21 cellular contexts compared by ENCODE assay signal in genomic region chr1:226958300-226958699, GRCh38.
"Had no signal": no experiment of that assay in that cellular context is flagged by ENCODE, and none has a peak within 500 bp of the region (broad histone marks: within the 10 kb centered on the region; RNA-seq: fewer than 3 reads in every experiment).

No MANE protein-coding gene starts in this region.

- H3K27me3 ChIP-seq: gastroesophageal sphincter, pancreas, tibial artery had no signal

- H3K27me3 Mint-ChIP-seq: activated CD4-positive, alpha-beta memory T cell treated with anti-CD3 and anti-CD28 coated beads, Interleukin-2, amount 10 ng/mL, durations not matched to agents 7 days and 5 days; activated CD8-positive, alpha-beta memory T cell treated with anti-CD3 and anti-CD28 coated beads, Interleukin-2, amount 10 ng/mL, durations not matched to agents 7 days and 5 days; brain had no signal

- H3K4me3 ChIP-seq: gastroesophageal sphincter, pancreas, SK-N-MC, tibial artery had no signal

- H3K9me3 Mint-ChIP-seq: activated naive CD4-positive, alpha-beta T cell treated with anti-CD3 and anti-CD28 coated beads for 36 hours had no signal

- H3K9me3 ChIP-seq: gastroesophageal sphincter, pancreas, tibial artery had no signal

- H3K27ac Mint-ChIP-seq: activated CD4-positive, alpha-beta memory T cell treated with anti-CD3 and anti-CD28 coated beads, Interleukin-2, amount 10 ng/mL, durations not matched to agents 7 days and 5 days; activated CD8-positive, alpha-beta memory T cell treated with anti-CD3 and anti-CD28 coated beads, Interleukin-2, amount 10 ng/mL, durations not matched to agents 7 days and 5 days; activated naive CD4-positive, alpha-beta T cell treated with anti-CD3 and anti-CD28 coated beads for 36 hours; brain; T-helper 2 cell treated with Interferon-gamma antibody and Interleukin-4, amounts not matched to agents 5 μg/mL and 100 μg/mL, for 36 hours had no signal

- H3K27ac ChIP-seq: gastroesophageal sphincter, pancreas, SK-N-MC, tibial artery had no signal

- H3K4me1 Mint-ChIP-seq: activated CD4-positive, alpha-beta memory T cell treated with anti-CD3 and anti-CD28 coated beads, Interleukin-2, amount 10 ng/mL, durations not matched to agents 7 days and 5 days; activated CD8-positive, alpha-beta memory T cell treated with anti-CD3 and anti-CD28 coated beads, Interleukin-2, amount 10 ng/mL, durations not matched to agents 7 days and 5 days; brain had no signal

- FAIRE-seq: pancreas, TTC549 had no signal

- H3K4me3 Mint-ChIP-seq: activated CD4-positive, alpha-beta memory T cell treated with anti-CD3 and anti-CD28 coated beads, Interleukin-2, amount 10 ng/mL, durations not matched to agents 7 days and 5 days; activated CD8-positive, alpha-beta memory T cell treated with anti-CD3 and anti-CD28 coated beads, Interleukin-2, amount 10 ng/mL, durations not matched to agents 7 days and 5 days; activated naive CD4-positive, alpha-beta T cell treated with anti-CD3 and anti-CD28 coated beads for 36 hours; brain; T-helper 2 cell treated with Interferon-gamma antibody and Interleukin-4, amounts not matched to agents 5 μg/mL and 100 μg/mL, for 36 hours had no signal

- ATAC-seq: activated CD8-positive, alpha-beta memory T cell treated with anti-CD3 and anti-CD28 coated beads, Interleukin-2, amount 10 ng/mL, durations not matched to agents 7 days and 5 days; esophagus mucosa; gastroesophageal sphincter; left colon had no signal

- DNase-seq: activated CD4-positive, alpha-beta memory T cell treated with anti-CD3 and anti-CD28 coated beads, Interleukin-2, amount 10 ng/mL, durations not matched to agents 7 days and 5 days; activated CD4-positive, alpha-beta T cell treated with anti-CD3 and anti-CD28 coated beads for 4 hours; activated CD8-positive, alpha-beta memory T cell treated with anti-CD3 and anti-CD28 coated beads, Interleukin-2, amount 10 ng/mL, durations not matched to agents 7 days and 5 days; activated naive CD4-positive, alpha-beta T cell treated with anti-CD3 and anti-CD28 coated beads for 36 hours; cortex of kidney; effector CD4-positive, alpha-beta T cell; mammary epithelial cell; pancreas; stimulated activated CD4-positive, alpha-beta T cell treated with anti-CD3 and anti-CD28 coated beads, Interleukin-12 subunit alpha, Interleukin-12 subunit beta, amount 100 ng/mL, for 4 hours; stimulated activated CD4-positive, alpha-beta T cell treated with anti-CD3 and anti-CD28 coated beads, Interleukin-1b, Interleukin-23, amount 100 ng/mL, for 48 hours; stimulated activated CD8-positive, alpha-beta memory T cell treated with anti-CD3 and anti-CD28 coated beads, Interleukin-4, amount 100 ng/mL, for 48 hours; stimulated activated naive CD4-positive, alpha-beta T cell treated with Interleukin-2 at 50 U/mL for 16 hours; substantia nigra; tibial artery had no signal
